23 cellular contexts compared by ENCODE assay signal in genomic region chr9:136519263-136520052, GRCh38. TPM values are rescaled to one million over a fixed set of nuclear protein-coding genes. Genes with fewer than 3 reads are reported as not detected.
A peak's percentile ranks its signal among the peaks of the same experiment; 100 is the strongest.
DNase-seq lines count a peak whose midpoint lies in the region; ATAC-seq and TF ChIP-seq lines count a peak whose summit lies in the region.
"Had no signal": no experiment of that assay in that cellular context is flagged by ENCODE, and none has a peak within 500 bp of the region (broad histone marks: within the 10 kb centered on the region; RNA-seq: fewer than 3 reads in every experiment).

No MANE protein-coding gene starts in this region.

- CTCF ChIA-PET in MCF 10A (lab: Yijun Ruan, JAX) = interaction anchor here (1.2 to 3.2 kb wide), 2 partner anchors 31 to 106 kb away, joined by 5 to 11 read pairs; no protein-coding TSS in a partner anchor

- no peak overlapping the region for H3K27ac Mint-ChIP-seq in natural killer cell
- H3K27ac Mint-ChIP-seq in MCF 10A (ENCODE audit: low read depth, unreplicated experiment) = no peak overlapping the region
- H3K27ac Mint-ChIP-seq: activated CD4-positive, alpha-beta T cell treated with anti-CD3 and anti-CD28 coated beads for 36 hours; activated naive CD8-positive, alpha-beta T cell; CD8-positive, alpha-beta T cell; stimulated activated naive B cell treated with anti-CD40 and anti-IgM and Interleukin-4, amounts not matched to agents 10 μg/mL and 1 μg/mL and 100 μg/mL, for 72 hours had no signal

- peaks cover 73% of the 10 kb centered on the region for H3K36me3 ChIP-seq in left ventricle myocardium inferior
- H3K36me3 ChIP-seq in lung (ENCODE audit: control insufficient read depth in 2 of 2, insufficient read depth in 2 of 2, low read length in 2 of 2) = peaks cover 0 to 79% of the 10 kb centered on the region in 2 donors
- H3K36me3 ChIP-seq in upper lobe of right lung = peaks cover 64% of the 10 kb centered on the region
- H3K36me3 ChIP-seq: MG63 had no signal

- H3K27me3 Mint-ChIP-seq in natural killer cell (ENCODE audit: low read depth in 2 of 2) (no peaks in the 10 kb centered on the region), MCF 10A (ENCODE audit: insufficient read depth, unreplicated experiment) (no peaks in the 10 kb centered on the region)
- H3K27me3 Mint-ChIP-seq: activated CD4-positive, alpha-beta T cell treated with anti-CD3 and anti-CD28 coated beads for 36 hours; activated naive CD8-positive, alpha-beta T cell; stimulated activated naive B cell treated with anti-CD40 and anti-IgM and Interleukin-4, amounts not matched to agents 10 μg/mL and 1 μg/mL and 100 μg/mL, for 72 hours had no signal

- no TSS peak for BruUV-seq in MCF 10A (replicated peaks; lab: Mats Ljungman, UMichigan)

- ATAC-seq in Right ventricle myocardium inferior = no peak
- peak; percentile 4 for ATAC-seq in lung (ENCODE audit: insufficient read depth, low FRiP score)
- ATAC-seq in upper lobe of right lung = peak; percentile 38
- no peak for ATAC-seq in natural killer cell
- ATAC-seq: activated CD4-positive, alpha-beta T cell treated with anti-CD3 and anti-CD28 coated beads for 36 hours; CD8-positive, alpha-beta T cell; stimulated activated naive B cell treated with anti-CD40 and anti-IgM and Interleukin-4, amounts not matched to agents 10 μg/mL and 1 μg/mL and 100 μg/mL, for 72 hours had no signal

- intact Hi-C loops in left ventricle myocardium inferior (cut with micrococcal nuclease) (no loop called here), Right ventricle myocardium inferior (cut with DNase I) (no loop called here), upper lobe of right lung (cut with DNase I) (no loop called here), natural killer cell (cut with micrococcal nuclease) (no loop called here), MCF 10A (cut with micrococcal nuclease) (no loop called here)

- DNase-seq in left ventricle myocardium inferior (no peak), Right ventricle myocardium inferior (ENCODE audit: missing footprints) (no peak), epithelial cell of proximal tubule (ENCODE audit: low read depth) (no peak), lung (ENCODE audit: low spot score) (no peak), upper lobe of right lung (peak; percentile 83), H4 (ENCODE audit: low spot score) (no peak), natural killer cell (no peak), MCF 10A (ENCODE audit: unreplicated experiment) (no peak)
- DNase-seq: 8988T; activated CD4-positive, alpha-beta T cell treated with anti-CD3 and anti-CD28 coated beads for 36 hours; activated effector memory CD4-positive, alpha-beta T cell treated with Interleukin-2 at 50 U/mL for 16 hours; CD8-positive, alpha-beta T cell; MG63; NCI-H2081; NCI-H774; sigmoid colon; stimulated activated CD4-positive, alpha-beta T cell treated with anti-CD3 and anti-CD28 coated beads, Interleukin-4, amount 100 ng/mL, for 4 hours; stimulated activated naive B cell treated with anti-CD40 and anti-IgM and Interleukin-4, amounts not matched to agents 10 μg/mL and 1 μg/mL and 100 μg/mL, for 72 hours; T-helper 2 cell had no signal

- H3K4me1 ChIP-seq in left ventricle myocardium inferior = peaks cover 43% of the 10 kb centered on the region
- H3K4me1 ChIP-seq in lung (ENCODE audit: control insufficient read depth in 2 of 2, insufficient read depth in 2 of 2, low read length in 2 of 2) = peaks cover 0 to 28% of the 10 kb centered on the region in 2 donors
- H3K4me1 ChIP-seq in upper lobe of right lung = peaks cover 43% of the 10 kb centered on the region
- H3K4me1 ChIP-seq: ascending aorta had no signal

- H3K4me1 Mint-ChIP-seq in natural killer cell (peaks cover 0 to 4% of the 10 kb centered on the region in 2 donors), MCF 10A (ENCODE audit: insufficient read depth, unreplicated experiment) (no peaks in the 10 kb centered on the region)
- H3K4me1 Mint-ChIP-seq: activated CD4-positive, alpha-beta T cell treated with anti-CD3 and anti-CD28 coated beads for 36 hours had no signal

- H3K9me3 Mint-ChIP-seq in natural killer cell (no peaks in the 10 kb centered on the region), MCF 10A (ENCODE audit: unreplicated experiment) (no peaks in the 10 kb centered on the region)
- H3K9me3 Mint-ChIP-seq: CD8-positive, alpha-beta T cell; stimulated activated naive B cell treated with anti-CD40 and anti-IgM and Interleukin-4, amounts not matched to agents 10 μg/mL and 1 μg/mL and 100 μg/mL, for 72 hours had no signal

- H3K4me3 Mint-ChIP-seq in natural killer cell = no peak overlapping the region
- no peak overlapping the region for H3K4me3 Mint-ChIP-seq in MCF 10A (ENCODE audit: unreplicated experiment)
- H3K4me3 Mint-ChIP-seq: activated CD4-positive, alpha-beta T cell treated with anti-CD3 and anti-CD28 coated beads for 36 hours; activated naive CD8-positive, alpha-beta T cell; CD8-positive, alpha-beta T cell; stimulated activated naive B cell treated with anti-CD40 and anti-IgM and Interleukin-4, amounts not matched to agents 10 μg/mL and 1 μg/mL and 100 μg/mL, for 72 hours had no signal

- H3K36me3 Mint-ChIP-seq in natural killer cell (no peaks in the 10 kb centered on the region), MCF 10A (ENCODE audit: insufficient read depth, unreplicated experiment) (peaks cover 24% of the 10 kb centered on the region)
- H3K36me3 Mint-ChIP-seq: activated naive CD8-positive, alpha-beta T cell had no signal

- H3K27ac ChIP-seq in left ventricle myocardium inferior (replicated peaks) (peak overlapping the region; percentile 12), lung (ENCODE audit: low read depth in 1 of 2, low read length in 1 of 2) (peak overlapping the region in 1 of 2 donors; percentile 91), upper lobe of right lung (peak overlapping the region; percentile 77)
- H3K27ac ChIP-seq: ascending aorta, neutrophil, suprapubic skin had no signal

- H3K4me3 ChIP-seq in left ventricle myocardium inferior (no peak overlapping the region), epithelial cell of proximal tubule (ENCODE audit: low read depth, low read length) (peak overlapping the region; percentile 12), lung (no peak overlapping the region), upper lobe of right lung (peak overlapping the region; percentile 34)
- H3K4me3 ChIP-seq: ascending aorta, MG63, sigmoid colon, suprapubic skin had no signal

- TF ChIP-seq CTCF in left ventricle myocardium inferior (IDR thresholded peaks at IDR 0.05; ENCODE audit: borderline replicate concordance) (no peak), epithelial cell of proximal tubule (conservative IDR thresholded peaks at IDR 0.05; ENCODE audit: low read depth, low read length) (no peak), lung (IDR thresholded peaks at IDR 0.05; ENCODE audit: control extremely low read depth, extremely low read depth) (no peak), upper lobe of right lung (IDR thresholded peaks at IDR 0.05) (peak; percentile 11), natural killer cell (IDR thresholded peaks at IDR 0.05) (no peak), MCF 10A (IDR thresholded peaks at IDR 0.05; ENCODE audit: unreplicated experiment) (no peak)

- H3K9me3 ChIP-seq in left ventricle myocardium inferior (replicated peaks) = no peaks in the 10 kb centered on the region
- H3K9me3 ChIP-seq in lung (ENCODE audit: control insufficient read depth in 2 of 2, insufficient read depth in 1 of 2, low read length in 1 of 2) = no peaks in the 10 kb centered on the region
- no peaks in the 10 kb centered on the region for H3K9me3 ChIP-seq in upper lobe of right lung
- H3K9me3 ChIP-seq: ascending aorta, MG63, neutrophil, sigmoid colon, suprapubic skin had no signal

- POLR2A ChIA-PET in MCF 10A (lab: Yijun Ruan, JAX) = no interaction called here

- H3K27me3 ChIP-seq in left ventricle myocardium inferior (ENCODE audit: low read depth) = no peaks in the 10 kb centered on the region
- no peaks in the 10 kb centered on the region for H3K27me3 ChIP-seq in lung (ENCODE audit: control insufficient read depth, insufficient read depth)
- no peaks in the 10 kb centered on the region for H3K27me3 ChIP-seq in upper lobe of right lung
- H3K27me3 ChIP-seq: ascending aorta, MG63, neutrophil, sigmoid colon, suprapubic skin had no signal

- WGBS in lung, 2 donors = 73 to 84% methylated on average over 32 of the region's 32 CpGs

RNA-seq across cellular contexts. Expression of gene NOTCH1, which starts 26.4 kb away (rescaled TPM):
- total RNA-seq in left ventricle myocardium inferior (17.6 TPM), Right ventricle myocardium inferior (18.7 TPM), epithelial cell of proximal tubule (17.1 and 39.7 TPM in 2 replicates), lung (100 to 1,000 TPM in 1 of 2 donors, 10 to 100 TPM in 1; 64.3 to 101 TPM), upper lobe of right lung (114 TPM), natural killer cell (100 to 1,000 TPM; 126 to 228 (median 192) TPM), MCF 10A (2022) (37.5 and 53.4 TPM in 2 replicates)
- polyA plus RNA-seq in lung = 10 to 100 TPM; 23.9 to 24.7 TPM
- total RNA-seq in H4 (2014; rRNA removed; shearing (Covaris generic)) = 2.4 and 3.2 TPM in 2 replicates

RNA-seq across cellular contexts. Expression of gene SEC16A, which starts 36.6 kb away (rescaled TPM):
- 23.4 TPM for total RNA-seq in left ventricle myocardium inferior
- 22.3 TPM for total RNA-seq in Right ventricle myocardium inferior
- total RNA-seq in epithelial cell of proximal tubule = 36.4 and 41.7 TPM in 2 replicates
- 10 to 100 TPM; 44.3 to 78.8 TPM for total RNA-seq in lung
- polyA plus RNA-seq in lung = 10 to 100 TPM; 44.2 to 49.1 TPM
- total RNA-seq in upper lobe of right lung = 63.7 TPM
- total RNA-seq in H4 (2014; rRNA removed; shearing (Covaris generic)) = 18.7 and 19.0 TPM in 2 replicates
- total RNA-seq in natural killer cell = 10 to 100 TPM; 84.3 to 89.0 (median 87.1) TPM
- 85.8 and 88.8 TPM in 2 replicates for total RNA-seq in MCF 10A (2022)

Comparison
In these comparisons a context has a peak if more than half of its experiments do, and no peak if none do; other contexts are left out.
1. H3K4me3 ChIP-seq: peak in epithelial cell of proximal tubule (single experiment) and upper lobe of right lung (single experiment); none in left ventricle myocardium inferior (single experiment) and lung (single experiment).
2. ATAC-seq: peak in lung (single experiment) and upper lobe of right lung (single experiment); none in Right ventricle myocardium inferior (single experiment) and natural killer cell (0 of 3).